ENCODE assay signal across 8 cellular contexts in genomic region chr18:23587220-23587642, GRCh38. TPM values are rescaled to one million over a fixed set of nuclear protein-coding genes. Genes with fewer than 3 reads are reported as not detected.
DNase-seq lines count a peak whose midpoint lies in the region; ATAC-seq, FAIRE-seq and TF ChIP-seq lines count a peak whose summit lies in the region.

No MANE protein-coding gene starts in this region.

- intact Hi-C loops in kidney (cut with DNase I) = no loop called here

- no peak for FAIRE-seq in kidney (lab: Jason Lieb, UNC)

- no peak for ATAC-seq in GM18517 (IDR thresholded peaks at IDR 0.05; ENCODE audit: unreplicated experiment)
- no peak for ATAC-seq in GM21423 (IDR thresholded peaks at IDR 0.05; ENCODE audit: unreplicated experiment)

- H3K27me3 ChIP-seq in suprapubic skin = no peaks in the 10 kb centered on the region

- H3K9me3 Mint-ChIP-seq in activated CD4-positive, alpha-beta memory T cell treated with anti-CD3 and anti-CD28 coated beads, Interleukin-2, amount 10 ng/mL, durations not matched to agents 7 days and 5 days = no peaks in the 10 kb centered on the region

- no peaks in the 10 kb centered on the region for H3K36me3 ChIP-seq in kidney (ENCODE audit: control insufficient read depth in 1 of 2, insufficient read depth in 2 of 2, low read length in 2 of 2)
- H3K36me3 ChIP-seq in suprapubic skin = no peaks in the 10 kb centered on the region

- H3K4me3 ChIP-seq in kidney (ENCODE audit: low read length in 2 of 2) (peak overlapping the region; percentile 31 to 81), suprapubic skin (peak overlapping the region; percentile 94)

- H3K36me3 Mint-ChIP-seq in activated CD4-positive, alpha-beta memory T cell treated with anti-CD3 and anti-CD28 coated beads, Interleukin-2, amount 10 ng/mL, durations not matched to agents 7 days and 5 days (ENCODE audit: low read depth) = peaks cover 17% of the 10 kb centered on the region

- peaks cover 36% of the 10 kb centered on the region for H3K4me1 Mint-ChIP-seq in activated CD4-positive, alpha-beta memory T cell treated with anti-CD3 and anti-CD28 coated beads, Interleukin-2, amount 10 ng/mL, durations not matched to agents 7 days and 5 days

- CTCF ChIA-PET in activated CD4-positive, alpha-beta memory T cell treated with anti-CD3 and anti-CD28 coated beads, Interleukin-2, amount 10 ng/mL, durations not matched to agents 7 days and 5 days (lab: Charles Lee) = interaction anchor here (1.0 to 8.0 kb wide), 6 partner anchors 47 to 99 kb away, joined by 3 to 64 read pairs (median 6); no protein-coding TSS in a partner anchor

- no peaks in the 10 kb centered on the region for H3K9me3 ChIP-seq in kidney (ENCODE audit: control insufficient read depth in 1 of 2, low read length in 2 of 2)
- no peaks in the 10 kb centered on the region for H3K9me3 ChIP-seq in suprapubic skin

- peak; percentile 3 for DNase-seq in activated CD4-positive, alpha-beta T cell treated with anti-CD3 and anti-CD28 coated beads for 48 hours
- no peak for DNase-seq in activated CD4-positive, alpha-beta T cell treated with anti-CD3 and anti-CD28 coated beads for 1 hour
- DNase-seq in activated CD4-positive, alpha-beta memory T cell treated with anti-CD3 and anti-CD28 coated beads, Interleukin-2, amount 10 ng/mL, durations not matched to agents 7 days and 5 days = no peak
- DNase-seq in kidney (no peak), suprapubic skin (ENCODE audit: low spot score in 2 of 2) (no peak), AG20443 (ENCODE audit: low spot score) (no peak)

- H3K27ac Mint-ChIP-seq in activated CD4-positive, alpha-beta memory T cell treated with anti-CD3 and anti-CD28 coated beads, Interleukin-2, amount 10 ng/mL, durations not matched to agents 7 days and 5 days = peak overlapping the region; percentile 92

- TF ChIP-seq CTCF in kidney (IDR thresholded peaks at IDR 0.05; ENCODE audit: borderline replicate concordance, extremely low read depth, insufficient read depth) (no peak), suprapubic skin (IDR thresholded peaks at IDR 0.05) (no peak)

- 42% methylated on average over 7 of the region's 7 CpGs for WGBS in suprapubic skin

- H3K27ac ChIP-seq in kidney (ENCODE audit: low read depth in 2 of 2, low read length in 2 of 2) = peak overlapping the region in 1 of 2 donors; percentile 100
- H3K27ac ChIP-seq in suprapubic skin = peak overlapping the region; percentile 96

- POLR2A ChIA-PET in activated CD4-positive, alpha-beta memory T cell treated with anti-CD3 and anti-CD28 coated beads, Interleukin-2, amount 10 ng/mL, durations not matched to agents 7 days and 5 days (lab: Charles Lee) = interaction anchor here (0.9 to 1.5 kb wide), 5 partner anchors 22 to 133 kb away, joined by 3 to 4 read pairs (median 3); partner anchors contain the start of gene RIOK3

- peak overlapping the region; percentile 92 for H3K4me3 Mint-ChIP-seq in activated CD4-positive, alpha-beta memory T cell treated with anti-CD3 and anti-CD28 coated beads, Interleukin-2, amount 10 ng/mL, durations not matched to agents 7 days and 5 days

- peaks cover 1% of the 10 kb centered on the region for H3K27me3 Mint-ChIP-seq in activated CD4-positive, alpha-beta memory T cell treated with anti-CD3 and anti-CD28 coated beads, Interleukin-2, amount 10 ng/mL, durations not matched to agents 7 days and 5 days

- TF ChIP-seq POLR2A in suprapubic skin (IDR thresholded peaks at IDR 0.05) = no peak

- H3K4me1 ChIP-seq in kidney (ENCODE audit: control insufficient read depth in 1 of 2, insufficient read depth in 1 of 2, low read depth in 1 of 2, low read length in 2 of 2) (peaks cover 0 to 6% of the 10 kb centered on the region in 2 donors), suprapubic skin (peaks cover 32% of the 10 kb centered on the region)

- peak overlapping the region; percentile 44 to 79 for H3K9ac ChIP-seq in kidney (ENCODE audit: low read length in 2 of 2)

- TF ChIP-seq EP300 in suprapubic skin (IDR thresholded peaks at IDR 0.05) = no peak

RNA-seq across cellular contexts. Expression of gene NPC1, which starts 0.9 kb away (rescaled TPM):
- 10 to 100 TPM; 39.8 to 44.8 TPM for total RNA-seq in activated CD4-positive, alpha-beta memory T cell treated with anti-CD3 and anti-CD28 coated beads, Interleukin-2, amount 10 ng/mL, durations not matched to agents 7 days and 5 days
- 50.2 TPM for total RNA-seq in kidney
- polyA plus RNA-seq in kidney (ENCODE audit: insufficient read depth, low read depth, low replicate concordance) = 16.0 TPM
- 100 to 1,000 TPM in 1 of 4 donors, 10 to 100 TPM in 3; 73.5 to 132 (median 90.3) TPM for total RNA-seq in suprapubic skin
